Comparison of ENCODE assay signal across 23 cellular contexts in genomic region chr7:151371266-151371665, GRCh38. TPM values are rescaled to one million over a fixed set of nuclear protein-coding genes. Genes with fewer than 3 reads are reported as not detected.
"Had no signal": no experiment of that assay in that cellular context is flagged by ENCODE, and none has a peak within 500 bp of the region (broad histone marks: within the 10 kb centered on the region; RNA-seq: fewer than 3 reads in every experiment).

No MANE protein-coding gene starts in this region.

- DNase-seq: effector CD4-positive, alpha-beta T cell; endodermal cell; heart left ventricle; hippocampal formation; left colon; mesendoderm; naive thymus-derived CD8-positive, alpha-beta T cell; nucleus accumbens; ovary; right cardiac atrium; stimulated activated CD4-positive, alpha-beta T cell treated with anti-CD3 and anti-CD28 coated beads, Interleukin-2, amount 100 ng/mL, for 48 hours; stimulated activated naive CD4-positive, alpha-beta T cell treated with Interleukin-2 at 50 U/mL for 16 hours; tibial artery; upper lobe of right lung had no signal

- H3K27ac ChIP-seq: coronary artery, heart left ventricle, neural progenitor cell, ovary, tibial artery, upper lobe of right lung had no signal

- ATAC-seq: heart left ventricle; left colon; naive thymus-derived CD8-positive, alpha-beta T cell; right cardiac atrium; upper lobe of right lung had no signal

- H3K27ac Mint-ChIP-seq: neural progenitor cell, progenitor cell of endocrine pancreas had no signal

- H3K4me3 Mint-ChIP-seq: endodermal cell; naive thymus-derived CD8-positive, alpha-beta T cell; neural progenitor cell had no signal

- H3K9me3 ChIP-seq: heart left ventricle, ovary, tibial artery, upper lobe of right lung had no signal

- H3K27me3 ChIP-seq: heart left ventricle, neural progenitor cell, ovary, tibial artery, upper lobe of right lung had no signal

- H3K4me3 ChIP-seq: coronary artery, heart left ventricle, neural progenitor cell, ovary, smooth muscle cell, tibial artery, upper lobe of right lung had no signal

- H3K27me3 Mint-ChIP-seq: naive thymus-derived CD8-positive, alpha-beta T cell had no signal

- H3K36me3 ChIP-seq: neural progenitor cell, ovary had no signal

- H3K9me3 Mint-ChIP-seq: endodermal cell; naive thymus-derived CD8-positive, alpha-beta T cell; neural progenitor cell had no signal

RNA-seq across cellular contexts. Expression of gene WDR86, which starts 38.6 kb away (rescaled TPM):
- total RNA-seq: chondrocyte, dermis microvascular lymphatic vessel endothelial cell, endothelial cell of umbilical vein, lung microvascular endothelial cell had no signal
- polyA plus RNA-seq: endothelial cell of umbilical vein, fibroblast of lung, heart left ventricle had no signal
